In genomic region chr15:31360843-31361763, GRCh38 we compare ENCODE assay signal across 8 cellular contexts. TPM values are rescaled to one million over a fixed set of nuclear protein-coding genes. Genes with fewer than 3 reads are reported as not detected.
DNase-seq lines count a peak whose midpoint lies in the region; ATAC-seq, FAIRE-seq and TF ChIP-seq lines count a peak whose summit lies in the region.

No MANE protein-coding gene starts in this region.

- TF ChIP-seq CTCF in dorsolateral prefrontal cortex (IDR thresholded peaks at IDR 0.05 in 54 of 56, conservative IDR thresholded peaks at IDR 0.05 in 2 of 56; ENCODE audit: low read depth in 1 of 56, partially characterized antibody in 56 of 56) (no peak), gastrocnemius medialis (IDR thresholded peaks at IDR 0.05 in 4 of 5, conservative IDR thresholded peaks at IDR 0.05 in 1 of 5) (no peak), D721Med (IDR thresholded peaks at IDR 0.05; ENCODE audit: insufficient read depth, missing control alignments) (no peak)

- no peaks in the 10 kb centered on the region for H3K36me3 ChIP-seq in gastrocnemius medialis

- FAIRE-seq in D721Med (lab: Jason Lieb, UNC), result no peak

- H3K4me3 ChIP-seq in dorsolateral prefrontal cortex (peak overlapping the region in 6 of 59 donors; percentile 6 to 31 (median 12)), gastrocnemius medialis (peak overlapping the region in 1 of 4 donors; percentile 0)

- no peaks in the 10 kb centered on the region for H3K9me3 ChIP-seq in gastrocnemius medialis

- DNase-seq in NCI-H146 (lab: John Stamatoyannopoulos, UW), result peak; percentile 81
- DNase-seq in activated CD4-positive, CD25-positive, alpha-beta regulatory T cell treated with anti-CD3 and anti-CD28 coated beads, Interleukin-2, amount 50 U/mL, for 16 hours (ENCODE audit: low read depth, low spot score), result peak; percentile 59
- peak in 2 of 10 donors; percentile 27 to 56 for DNase-seq in dorsolateral prefrontal cortex
- peak in 1 of 2 donors; percentile 55 for DNase-seq in gastrocnemius medialis
- no peak for DNase-seq in D721Med (ENCODE audit: insufficient read length, low spot score)
- DNase-seq in medulla oblongata (ENCODE audit: extremely low spot score), result no peak

- ATAC-seq in GM18861 (IDR thresholded peaks at IDR 0.05; ENCODE audit: unreplicated experiment) (peak; percentile 50), HG02852 (IDR thresholded peaks at IDR 0.05; ENCODE audit: unreplicated experiment) (peak; percentile 58), gastrocnemius medialis (no peak)

- intact Hi-C loops in dorsolateral prefrontal cortex (cut with DNase I), result no loop called here
- intact Hi-C loops in gastrocnemius medialis (cut with DNase I; ENCODE audit: low total_unique reads), result loop anchor here (10.0 kb wide), 1 partner anchor 366 kb away; the partner anchor contains the start of gene MTMR10

- H3K27ac ChIP-seq in dorsolateral prefrontal cortex (peak overlapping the region; percentile 9 to 100 (median 87)), gastrocnemius medialis (peak overlapping the region; percentile 95 to 100 (median 97))

- TF ChIP-seq POLR2A in gastrocnemius medialis (IDR thresholded peaks at IDR 0.05), result no peak

- in situ Hi-C loops in gastrocnemius medialis (cut with MboI; ENCODE audit: low sequenced_read_pairs in 4 of 4), result loop anchor here in 2 of 4 donors (10.0 to 25.0 kb wide), 3 partner anchors 74 to 399 kb away; partner anchors contain the start of gene MTMR10 (in 1 of the 2)

- H3K4me1 ChIP-seq in gastrocnemius medialis, result peaks cover 95 to 96% of the 10 kb centered on the region in 2 donors

- H3K27me3 ChIP-seq in dorsolateral prefrontal cortex (no peaks in the 10 kb centered on the region), gastrocnemius medialis (no peaks in the 10 kb centered on the region)

RNA-seq across cellular contexts. Expression of gene KLF13, which starts 34.5 kb away (rescaled TPM):
- total RNA-seq in dorsolateral prefrontal cortex, result 100 to 1,000 TPM in 101 of 120 experiments, 10 to 100 TPM in 19; 73.4 to 179 (median 116) TPM
- 10 to 100 TPM; 18.3 to 50.2 (median 32.9) TPM for total RNA-seq in gastrocnemius medialis

Comparison
In these comparisons a context has a peak if more than half of its experiments do, and no peak if none do; other contexts are left out.
1. ATAC-seq: peak in GM18861 (single experiment) and HG02852 (single experiment); none in gastrocnemius medialis (0 of 2).
2. DNase-seq: peak in NCI-H146 (single experiment) and activated CD4-positive, CD25-positive, alpha-beta regulatory T cell treated with anti-CD3 and anti-CD28 coated beads, Interleukin-2, amount 50 U/mL, for 16 hours (single experiment); none in D721Med (single experiment) and medulla oblongata (single experiment).